In genomic region chr2:9974344-9974743, GRCh38 we compare ENCODE assay signal across 16 cellular contexts.
"Had no signal": no experiment of that assay in that cellular context is flagged by ENCODE, and none has a peak within 500 bp of the region (broad histone marks: within the 10 kb centered on the region; RNA-seq: fewer than 3 reads in every experiment).

No MANE protein-coding gene starts in this region.

- ATAC-seq: activated CD4-positive, alpha-beta T cell treated with anti-CD3 and anti-CD28 coated beads for 36 hours; activated naive CD8-positive, alpha-beta T cell treated with anti-CD3 and anti-CD28 coated beads, Interleukin-2, amount 50 U/mL, for 24 hours; foreskin keratinocyte had no signal

- H3K9me3 ChIP-seq: ascending aorta, SJSA1, tibial nerve had no signal

- H3K27me3 ChIP-seq: ascending aorta, foreskin keratinocyte, SJSA1, tibial nerve had no signal

- H3K4me3 Mint-ChIP-seq: activated CD4-positive, alpha-beta T cell treated with anti-CD3 and anti-CD28 coated beads for 36 hours; activated naive CD8-positive, alpha-beta T cell treated with anti-CD3 and anti-CD28 coated beads, Interleukin-2, amount 50 U/mL, for 24 hours; nephron progenitor cell had no signal

- H3K27ac Mint-ChIP-seq: activated naive CD8-positive, alpha-beta T cell treated with anti-CD3 and anti-CD28 coated beads, Interleukin-2, amount 50 U/mL, for 24 hours; nephron progenitor cell had no signal

- H3K36me3 ChIP-seq: ascending aorta, SJSA1, tibial nerve had no signal

- DNase-seq: activated CD4-positive, alpha-beta T cell treated with anti-CD3 and anti-CD28 coated beads for 36 hours; activated naive CD4-positive, alpha-beta T cell treated with Interleukin-2 at 50 U/mL for 16 hours; central memory CD4-positive, alpha-beta T cell; cortex of kidney; effector memory CD4-positive, alpha-beta T cell; foreskin keratinocyte; head of caudate nucleus; mesendoderm; nephron progenitor cell; stimulated activated CD4-positive, alpha-beta T cell treated with anti-CD3 and anti-CD28 coated beads, Interleukin-15, amount 100 ng/mL, for 24 hours; stimulated activated CD4-positive, alpha-beta T cell treated with anti-CD3 and anti-CD28 coated beads, Interleukin-4, amount 100 ng/mL, for 4 hours; WERI-Rb-1 had no signal

- H3K27ac ChIP-seq: ascending aorta, foreskin keratinocyte, WERI-Rb-1 had no signal

- H3K4me3 ChIP-seq: ascending aorta, SJSA1, tibial nerve had no signal
